Comparison of ENCODE assay signal across 8 cellular contexts in genomic region chr19:44644391-44645016, GRCh38. TPM values are rescaled to one million over a fixed set of nuclear protein-coding genes. Genes with fewer than 3 reads are reported as not detected.
A peak's percentile ranks its signal among the peaks of the same experiment; 100 is the strongest.
DNase-seq lines count a peak whose midpoint lies in the region; ATAC-seq and TF ChIP-seq lines count a peak whose summit lies in the region.

No MANE protein-coding gene starts in this region.

- H3K36me3 Mint-ChIP-seq in activated T-cell treated with anti-CD3 and anti-CD28 coated beads, Interleukin-2, amount 50 U/mL, for 4 hours (ENCODE audit: insufficient read depth), result no peaks in the 10 kb centered on the region

- peaks cover 11% of the 10 kb centered on the region for H3K36me3 ChIP-seq in mammary epithelial cell (ENCODE audit: insufficient read depth, low read length)
- peaks cover 7 to 12% of the 10 kb centered on the region in 2 donors for H3K36me3 ChIP-seq in stomach smooth muscle (ENCODE audit: control insufficient read depth in 2 of 2, insufficient read depth in 2 of 2, low read length in 2 of 2)

- TF ChIP-seq CTCF in mammary epithelial cell (conservative IDR thresholded peaks at IDR 0.05 in 1 of 2, IDR thresholded peaks at IDR 0.05 in 1 of 2; ENCODE audit: extremely low read depth in 1 of 2, insufficient read depth in 1 of 2, low read depth in 1 of 2, low read length in 2 of 2), result no peak

- peaks cover 2% of the 10 kb centered on the region for H3K4me1 Mint-ChIP-seq in activated T-cell treated with anti-CD3 and anti-CD28 coated beads, Interleukin-2, amount 50 U/mL, for 4 hours (ENCODE audit: low read depth)

- H3K9me3 Mint-ChIP-seq in activated T-cell treated with anti-CD3 and anti-CD28 coated beads, Interleukin-2, amount 50 U/mL, for 4 hours, result no peaks in the 10 kb centered on the region

- H3K4me3 ChIP-seq in mammary epithelial cell (replicated peaks in 1 of 3; ENCODE audit: insufficient read depth in 1 of 3, low read depth in 2 of 3, low read length in 3 of 3) (peak overlapping the region; percentile 73 to 94 (median 81)), stomach smooth muscle (ENCODE audit: low read length in 2 of 2) (peak overlapping the region; percentile 89 to 91)

- H2AFZ ChIP-seq in mammary epithelial cell (ENCODE audit: low read depth, low read length), result peak overlapping the region; percentile 93

- intact Hi-C loops in mammary epithelial cell (cut with micrococcal nuclease), result loop anchor here (1.0 to 10.0 kb wide), 5 partner anchors 34 to 130 kb away; no protein-coding TSS in a partner anchor

- H3K79me2 ChIP-seq in mammary epithelial cell (ENCODE audit: insufficient read depth, low read length), result peaks cover 49% of the 10 kb centered on the region

- H3K27me3 Mint-ChIP-seq in activated T-cell treated with anti-CD3 and anti-CD28 coated beads, Interleukin-2, amount 50 U/mL, for 4 hours (ENCODE audit: low read depth), result peaks cover 19% of the 10 kb centered on the region

- CTCF ChIA-PET in mammary epithelial cell (lab: Charles Lee; ENCODE audit: low non-redundant PET), result interaction anchor here (0.7 kb wide), 2 partner anchors 57 to 759 kb away, joined by 8 to 15 read pairs; no protein-coding TSS in a partner anchor

- no peak for DNase-seq in activated T-cell treated with anti-CD3 and anti-CD28 coated beads, Interleukin-2, amount 50 U/mL, for 4 hours
- DNase-seq in activated T-cell treated with anti-CD3 and anti-CD28 coated beads for 4 hours (no peak), NCI-H460 (ENCODE audit: extremely low read depth, low read depth) (peak; percentile 4), mammary epithelial cell (peak; percentile 63), left kidney (ENCODE audit: low read depth, low spot score) (peak; percentile 84), superior temporal gyrus (ENCODE audit: extremely low spot score) (no peak)
- no peak for DNase-seq in stimulated activated CD4-positive, alpha-beta T cell treated with anti-CD3 and anti-CD28 coated beads, Interleukin-4, amount 100 ng/mL, for 4 hours

- peak; percentile 22 to 31 for ATAC-seq in activated T-cell treated with anti-CD3 and anti-CD28 coated beads, Interleukin-2, amount 50 U/mL, for 4 hours

- 13% methylated on average over 12 of the region's 14 CpGs for WGBS in mammary epithelial cell (ENCODE audit: low coverage, missing lambda C conversion rate)

- H3K4me3 Mint-ChIP-seq in activated T-cell treated with anti-CD3 and anti-CD28 coated beads, Interleukin-2, amount 50 U/mL, for 4 hours, result peak overlapping the region; percentile 80

- H3K9ac ChIP-seq in mammary epithelial cell (ENCODE audit: insufficient read depth, low read length) (peak overlapping the region; percentile 75), stomach smooth muscle (ENCODE audit: low read length in 2 of 2) (peak overlapping the region; percentile 73 to 82)

- H4K20me1 ChIP-seq in mammary epithelial cell (ENCODE audit: insufficient read depth, low read length), result peaks cover 3% of the 10 kb centered on the region

- H3K27me3 ChIP-seq in mammary epithelial cell (ENCODE audit: insufficient read depth, low read length) (no peaks in the 10 kb centered on the region), stomach smooth muscle (ENCODE audit: control insufficient read depth in 1 of 2, insufficient read depth in 2 of 2, low read length in 2 of 2) (no peaks in the 10 kb centered on the region)

- H3K9me3 ChIP-seq in mammary epithelial cell (replicated peaks; ENCODE audit: insufficient read depth, low read length), result no peaks in the 10 kb centered on the region
- no peaks in the 10 kb centered on the region for H3K9me3 ChIP-seq in stomach smooth muscle (ENCODE audit: control insufficient read depth in 2 of 2, low read length in 2 of 2)

- in situ Hi-C loops in mammary epithelial cell (cut with MboI; ENCODE audit: low sequenced_read_pairs in 2 of 2), result loop anchor here in 1 of 2 donors (5.0 kb wide), 1 partner anchor 57 kb away; no protein-coding TSS in a partner anchor

- BruUV-seq in mammary epithelial cell (replicated peaks; lab: Mats Ljungman, UMichigan), result no TSS peak

- peak overlapping the region; percentile 75 for H3K27ac ChIP-seq in mammary epithelial cell (ENCODE audit: insufficient read depth, low read depth, low read length)
- H3K27ac ChIP-seq in stomach smooth muscle (ENCODE audit: low read length), result no peak overlapping the region

- peak overlapping the region; percentile 84 for H3K4me2 ChIP-seq in mammary epithelial cell (ENCODE audit: insufficient read depth, low read depth, low read length)

- peaks cover 7% of the 10 kb centered on the region for H3K4me1 ChIP-seq in mammary epithelial cell (ENCODE audit: insufficient read depth, low read length)
- H3K4me1 ChIP-seq in stomach smooth muscle (ENCODE audit: control insufficient read depth, insufficient read depth, low read length), result peaks cover 12% of the 10 kb centered on the region

- dilution Hi-C loops in mammary epithelial cell (cut with HindIII; ENCODE audit: low sequenced_read_pairs), result loop anchor here (5.0 kb wide), 1 partner anchor 93 kb away; no protein-coding TSS in a partner anchor

RNA-seq across cellular contexts. Expression of gene PVR, which starts 0.8 kb away (rescaled TPM):
- 10 to 100 TPM in 1 of 3 donors, 1 to 10 TPM in 2; 8.5 to 13.9 (median 9.9) TPM for total RNA-seq in activated T-cell treated with anti-CD3 and anti-CD28 coated beads, Interleukin-2, amount 50 U/mL, for 4 hours
- 49.8 and 50.1 TPM in 2 replicates for total RNA-seq in NCI-H460 (2014; rRNA removed; shearing (Covaris generic))
- 61.5 and 77.6 TPM in 2 replicates for polyA plus RNA-seq in NCI-H460 (2014; cell fraction: nucleus; rRNA removed)
- total RNA-seq in mammary epithelial cell, result 100 to 1,000 TPM in 1 of 2 donors, 10 to 100 TPM in 1; 85.9 to 120 TPM
- 66.8 TPM for polyA plus RNA-seq in mammary epithelial cell
- polyA minus RNA-seq in mammary epithelial cell, result 27.6 TPM

RNA-seq across cellular contexts. Expression of gene CEACAM19, which starts 26.8 kb away (rescaled TPM):
- under 1 TPM; 0.33 to 0.86 (median 0.74) TPM for total RNA-seq in activated T-cell treated with anti-CD3 and anti-CD28 coated beads, Interleukin-2, amount 50 U/mL, for 4 hours
- total RNA-seq in NCI-H460 (2014; rRNA removed; shearing (Covaris generic)), result 0.46 and 0.59 TPM in 2 replicates
- polyA plus RNA-seq in NCI-H460 (2014; cell fraction: nucleus; rRNA removed), result 0.57 and 1.2 TPM in 2 replicates
- 1 to 10 TPM; 1.8 to 5.3 TPM for total RNA-seq in mammary epithelial cell
- 1.7 TPM for polyA plus RNA-seq in mammary epithelial cell
- polyA minus RNA-seq in mammary epithelial cell, result not detected

RNA-seq across cellular contexts. Expression of gene IGSF23, which starts 31.1 kb away (rescaled TPM):
- not detected for total RNA-seq in activated T-cell treated with anti-CD3 and anti-CD28 coated beads, Interleukin-2, amount 50 U/mL, for 4 hours
- total RNA-seq in NCI-H460 (2014; rRNA removed; shearing (Covaris generic)), result not detected in 2 replicates
- not detected in 2 replicates for polyA plus RNA-seq in NCI-H460 (2014; cell fraction: nucleus; rRNA removed)
- total RNA-seq in mammary epithelial cell, result not detected
- not detected for polyA plus RNA-seq in mammary epithelial cell
- not detected for polyA minus RNA-seq in mammary epithelial cell

RNA-seq across cellular contexts. Expression of gene CEACAM16, which starts 54.4 kb away (rescaled TPM):
- not detected for total RNA-seq in activated T-cell treated with anti-CD3 and anti-CD28 coated beads, Interleukin-2, amount 50 U/mL, for 4 hours
- not detected in 2 replicates for total RNA-seq in NCI-H460 (2014; rRNA removed; shearing (Covaris generic))
- not detected in 2 replicates for polyA plus RNA-seq in NCI-H460 (2014; cell fraction: nucleus; rRNA removed)
- total RNA-seq in mammary epithelial cell, result not detected
- polyA plus RNA-seq in mammary epithelial cell, result not detected
- not detected for polyA minus RNA-seq in mammary epithelial cell

Comparison
In these comparisons a context has a peak if more than half of its experiments do, and no peak if none do; other contexts are left out.
1. DNase-seq: peak in NCI-H460 (single experiment), mammary epithelial cell (single experiment) and left kidney (single experiment); none in activated T-cell treated with anti-CD3 and anti-CD28 coated beads, Interleukin-2, amount 50 U/mL, for 4 hours (single experiment), activated T-cell treated with anti-CD3 and anti-CD28 coated beads for 4 hours (single experiment), superior temporal gyrus (single experiment) and stimulated activated CD4-positive, alpha-beta T cell treated with anti-CD3 and anti-CD28 coated beads, Interleukin-4, amount 100 ng/mL, for 4 hours (0 of 2).